ENCODE assay signal across 36 cellular contexts in the genomic region with DNA sequence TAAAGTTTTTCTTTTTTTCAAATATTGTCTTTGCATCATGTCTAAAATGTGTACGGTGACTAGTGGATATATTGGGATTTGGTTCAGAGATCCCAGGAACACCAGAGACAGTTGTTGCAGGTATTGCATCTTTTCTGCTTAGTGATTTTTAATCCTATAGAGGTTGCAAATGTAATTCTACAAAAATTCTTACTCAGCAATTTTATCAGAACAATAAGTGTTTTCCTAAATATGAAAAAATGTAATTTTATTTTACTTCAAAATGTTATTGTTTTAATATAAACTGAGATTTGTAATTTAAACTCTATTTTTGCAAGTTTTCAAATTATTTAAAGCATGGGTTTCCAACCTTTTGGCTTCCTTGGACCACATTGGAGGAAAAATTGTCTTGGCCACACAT.
"Had no signal": no experiment of that assay in that cellular context is flagged by ENCODE, and none has a peak within 500 bp of the region (broad histone marks: within the 10 kb centered on the region; RNA-seq: fewer than 3 reads in every experiment).

No MANE protein-coding gene starts in this region.

- H3K4me3 ChIP-seq: MG63 had no signal

- DNase-seq: Karpas-422, Kasumi-1, MG63, MM.1S, MV-4-11, NCI-H1048, NCI-H1092, NCI-H1092 treated with DMSO at 0.1 percent for 48 hours, NCI-H1105, NCI-H1105 treated with DMSO at 0.1 percent for 48 hours, NCI-H1417, NCI-H1417 treated with DMSO at 0.1 percent for 48 hours, NCI-H1436, NCI-H1436 treated with DMSO at 0.1 percent for 48 hours, NCI-H146, NCI-H1694, NCI-H1694 treated with DMSO at 0.1 percent for 48 hours, NCI-H187, NCI-H187 treated with DMSO at 0.1 percent for 48 hours, NCI-H1930, NCI-H2029, NCI-H2029 treated with DMSO at 0.1 percent for 48 hours, NCI-H2081, NCI-H2081 treated with DMSO at 0.1 percent for 48 hours, NCI-H2107, NCI-H2171, NCI-H2171 treated with DMSO at 0.1 percent for 48 hours, NCI-H2227 treated with DMSO at 0.1 percent for 48 hours, NCI-H226, NCI-H345, NCI-H446, NCI-H446 treated with DMSO at 0.1 percent for 48 hours, NCI-H510A, NCI-H510A treated with DMSO at 0.1 percent for 48 hours, NCI-H524, NCI-H524 treated with DMSO at 0.1 percent for 48 hours had no signal

- H3K27me3 ChIP-seq: MG63 had no signal
